Comparison of ENCODE assay signal across 8 cellular contexts in the genomic region with DNA sequence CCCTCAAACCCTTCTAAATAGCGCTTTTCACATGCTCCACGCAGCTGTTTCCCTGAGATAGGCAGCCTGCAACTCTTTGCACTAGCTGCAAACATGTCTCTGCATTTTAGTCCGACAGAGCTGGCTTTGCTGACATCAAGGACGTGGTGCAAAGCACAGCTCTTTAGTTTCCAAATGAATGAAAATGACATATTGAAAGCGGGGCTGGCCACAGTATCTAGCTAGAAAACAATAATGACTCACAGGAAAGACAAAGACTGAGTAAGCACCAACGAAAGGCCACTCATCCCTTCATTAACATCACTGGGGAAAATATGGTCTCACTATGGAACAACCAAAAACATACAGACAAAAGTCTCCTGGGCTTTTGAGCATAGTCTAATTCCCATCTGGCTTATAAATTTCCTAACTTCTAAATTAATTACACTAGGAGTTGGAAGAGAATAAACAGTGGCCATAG. TPM values are rescaled to one million over a fixed set of nuclear protein-coding genes. Genes with fewer than 3 reads are reported as not detected.
DNase-seq lines count a peak whose midpoint lies in the region; ATAC-seq, FAIRE-seq and TF ChIP-seq lines count a peak whose summit lies in the region.

No MANE protein-coding gene starts in this region.

- CTCF ChIA-PET in GM10248 (lab: Yijun Ruan, JAX) (interaction anchor here (1.1 to 3.5 kb wide), 11 partner anchors 12 to 137 kb away, joined by 3 to 15 read pairs (median 3); a partner anchor contains a TSS), GM12878 (lab: Yijun Ruan, JAX) (interaction anchor here (0.5 to 3.0 kb wide), 12 partner anchors 10 to 134 kb away, joined by 3 to 22 read pairs (median 6); a partner anchor contains a TSS)

- in situ Hi-C loops in GM12878 (cut with MboI), result no loop called here

- H3K4me2 ChIP-seq in GM12878 (ENCODE audit: control insufficient read depth, insufficient read depth), result peak overlapping the region; percentile 61

- H3K4me1 ChIP-seq in GM12878 (ENCODE audit: control insufficient read depth, insufficient read depth, low read length), result peaks cover 16% of the 10 kb centered on the region

- H3K79me2 ChIP-seq in GM12878 (ENCODE audit: control insufficient read depth, insufficient read depth, low read length), result no peaks in the 10 kb centered on the region

- H3K4me3 ChIP-seq in GM12878 (no peak overlapping the region), lower leg skin (ENCODE audit: low read depth, poor library complexity, severe bottlenecking) (no peak overlapping the region)

- peak overlapping the region; percentile 51 for H3K27ac ChIP-seq in GM12878 (ENCODE audit: control insufficient read depth, insufficient read depth)

- ATAC-seq in GM21360 (IDR thresholded peaks at IDR 0.05; ENCODE audit: unreplicated experiment), result peak; percentile 89
- ATAC-seq in HG03460 (IDR thresholded peaks at IDR 0.05; ENCODE audit: unreplicated experiment), result peak; percentile 87
- peak; percentile 88 for ATAC-seq in GM12878

- TF ChIP-seq EP300 in GM12878 (IDR thresholded peaks at IDR 0.05; ENCODE audit: borderline replicate concordance in 1 of 2, control insufficient read depth in 1 of 2, low read depth in 2 of 2, low read length in 2 of 2), result peak; percentile 84 to 91

- no peak for TF ChIP-seq CTCF in GM10248 (IDR thresholded peaks at IDR 0.05; ENCODE audit: control extremely low read depth, extremely low read depth, low read depth, missing control alignments)
- TF ChIP-seq CTCF in GM12878 (IDR thresholded peaks at IDR 0.05 in 2 of 3, conservative IDR thresholded peaks at IDR 0.05 in 1 of 3; ENCODE audit: control insufficient read depth in 2 of 3, extremely low read depth in 1 of 3, insufficient read depth in 1 of 3, low read depth in 3 of 3, low read length in 3 of 3), result no peak
- no peak for TF ChIP-seq CTCF in lower leg skin (IDR thresholded peaks at IDR 0.05)

- TF ChIP-seq POLR2A in GM12878 (IDR thresholded peaks at IDR 0.05; ENCODE audit: low read depth, low read length), result no peak
- no peak for TF ChIP-seq POLR2A in lower leg skin (IDR thresholded peaks at IDR 0.05)

- DNase-seq in GM10248 (ENCODE audit: extremely low spot score) (peak; percentile 43), GM12878 (ENCODE audit: low read depth, low spot score) (peak; percentile 86), retina (peak; percentile 57), NCI-H774 (lab: John Stamatoyannopoulos, UW) (no peak), lower leg skin (ENCODE audit: low spot score in 2 of 2) (no peak), cortex of kidney (lab: John Stamatoyannopoulos, UW) (no peak)

- no peaks in the 10 kb centered on the region for H3K27me3 ChIP-seq in GM12878 (replicated peaks in 1 of 2; ENCODE audit: control insufficient read depth in 2 of 2, insufficient read depth in 2 of 2, low read length in 1 of 2)

- intact Hi-C loops in GM12878 (cut with micrococcal nuclease; ENCODE audit: unreplicated experiment) (loop anchor here (1.0 to 5.0 kb wide), 2 partner anchors 51 to 131 kb away; no protein-coding TSS in a partner anchor), lower leg skin (cut with DNase I; ENCODE audit: low total_unique reads) (no loop called here)

- no peaks in the 10 kb centered on the region for H4K20me1 ChIP-seq in GM12878 (ENCODE audit: control insufficient read depth, insufficient read depth)

- TF ChIP-seq RAD21 in GM12878 (IDR thresholded peaks at IDR 0.05; ENCODE audit: insufficient read depth, low read depth, low read length), result no peak; the same call in 1 of the 2 replicates

- SMC1A ChIA-PET in GM12878 (lab: Charles Lee; ENCODE audit: uncharacterized antibody, unreplicated experiment), result interaction anchor here (0.7 to 4.6 kb wide), 28 partner anchors 10 to 248 kb away, joined by 3 to 107 read pairs (median 8); a partner anchor contains a TSS

- 2% methylated on average over 6 of the region's 6 CpGs for WGBS in GM12878 (ENCODE audit: insufficient coverage, insufficient replicate concordance, low lambda C conversion rate, missing lambda C conversion rate)
- 60 to 65% methylated on average over 6 of the region's 6 CpGs for WGBS in lower leg skin, 2 donors

- peak overlapping the region; percentile 14 for H3K9ac ChIP-seq in GM12878 (ENCODE audit: control insufficient read depth, insufficient read depth, low read length)

- BruUV-seq in GM12878 (replicated peaks; lab: Mats Ljungman, UMichigan), result no TSS peak

- RAD21 ChIA-PET in GM12878 (lab: Charles Lee; ENCODE audit: unreplicated experiment), result interaction anchor here (0.6 to 7.4 kb wide), 22 partner anchors 9 to 285 kb away, joined by 3 to 89 read pairs (median 5); a partner anchor contains a TSS

- POLR2A ChIA-PET in GM10248 (lab: Yijun Ruan, JAX), result interaction anchor here (0.8 to 1.2 kb wide), 3 partner anchors 10 to 51 kb away, joined by 3 to 4 read pairs (median 4); no protein-coding TSS in a partner anchor
- POLR2A ChIA-PET in GM12878 (lab: Charles Lee), result interaction anchor here (0.6 to 3.6 kb wide), 12 partner anchors 10 to 125 kb away, joined by 3 to 36 read pairs (median 8); a partner anchor contains a TSS

- peaks cover 11% of the 10 kb centered on the region; the same call in 2 of the 3 replicates for H3K9me3 ChIP-seq in GM12878 (replicated peaks; ENCODE audit: control insufficient read depth, insufficient read depth, low read length)

- H2AFZ ChIP-seq in GM12878 (ENCODE audit: control insufficient read depth, low read depth, low read length), result peak overlapping the region; percentile 80

- no peaks in the 10 kb centered on the region for H3K36me3 ChIP-seq in GM12878 (ENCODE audit: control insufficient read depth in 2 of 2, insufficient read depth in 2 of 2, low read length in 1 of 2)

- peak; percentile 94 for FAIRE-seq in GM12878 (lab: Jason Lieb, UNC)

TF ChIP-seq in GM12878, 131 proteins besides CTCF, POLR2A, EP300 and RAD21 (continues in another document):
- TF ChIP-seq RAD51 (IDR thresholded peaks at IDR 0.05), result peak; percentile 32; the same call in 1 of the 2 replicates
- no peak for TF ChIP-seq KAT2A (conservative IDR thresholded peaks at IDR 0.05; ENCODE audit: control insufficient read depth, low read depth, low read length)
- 0 out of 2 replicates have a peak, but pooled peaks have one; percentile 24 for TF ChIP-seq SREBF1 (IDR thresholded peaks at IDR 0.05; ENCODE audit: low read length)
- no peak for TF ChIP-seq BMI1 (IDR thresholded peaks at IDR 0.05; ENCODE audit: borderline replicate concordance)
- no peak for TF ChIP-seq FOS (IDR thresholded peaks at IDR 0.05; ENCODE audit: borderline replicate concordance, extremely low read depth, insufficient read length)
- no peak for TF ChIP-seq RFX5 (IDR thresholded peaks at IDR 0.05; ENCODE audit: low read depth, low read length)
- no peak for TF ChIP-seq ZNF622 (IDR thresholded peaks at IDR 0.05)
- peak; percentile 38; the same call in 1 of the 2 replicates for TF ChIP-seq JUND (IDR thresholded peaks at IDR 0.05; ENCODE audit: low read depth, low read length)
- no peak for TF ChIP-seq ESRRA (IDR thresholded peaks at IDR 0.05; ENCODE audit: low read length)
- TF ChIP-seq IKZF1 (conservative IDR thresholded peaks at IDR 0.05), result peak; percentile 68
- peak; percentile 69; the same call in 1 of the 2 replicates for TF ChIP-seq WRNIP1 (IDR thresholded peaks at IDR 0.05; ENCODE audit: borderline replicate concordance, low read depth, low read length)
- TF ChIP-seq STAT1 (conservative IDR thresholded peaks at IDR 0.05), result no peak
- TF ChIP-seq, protein P1, sequence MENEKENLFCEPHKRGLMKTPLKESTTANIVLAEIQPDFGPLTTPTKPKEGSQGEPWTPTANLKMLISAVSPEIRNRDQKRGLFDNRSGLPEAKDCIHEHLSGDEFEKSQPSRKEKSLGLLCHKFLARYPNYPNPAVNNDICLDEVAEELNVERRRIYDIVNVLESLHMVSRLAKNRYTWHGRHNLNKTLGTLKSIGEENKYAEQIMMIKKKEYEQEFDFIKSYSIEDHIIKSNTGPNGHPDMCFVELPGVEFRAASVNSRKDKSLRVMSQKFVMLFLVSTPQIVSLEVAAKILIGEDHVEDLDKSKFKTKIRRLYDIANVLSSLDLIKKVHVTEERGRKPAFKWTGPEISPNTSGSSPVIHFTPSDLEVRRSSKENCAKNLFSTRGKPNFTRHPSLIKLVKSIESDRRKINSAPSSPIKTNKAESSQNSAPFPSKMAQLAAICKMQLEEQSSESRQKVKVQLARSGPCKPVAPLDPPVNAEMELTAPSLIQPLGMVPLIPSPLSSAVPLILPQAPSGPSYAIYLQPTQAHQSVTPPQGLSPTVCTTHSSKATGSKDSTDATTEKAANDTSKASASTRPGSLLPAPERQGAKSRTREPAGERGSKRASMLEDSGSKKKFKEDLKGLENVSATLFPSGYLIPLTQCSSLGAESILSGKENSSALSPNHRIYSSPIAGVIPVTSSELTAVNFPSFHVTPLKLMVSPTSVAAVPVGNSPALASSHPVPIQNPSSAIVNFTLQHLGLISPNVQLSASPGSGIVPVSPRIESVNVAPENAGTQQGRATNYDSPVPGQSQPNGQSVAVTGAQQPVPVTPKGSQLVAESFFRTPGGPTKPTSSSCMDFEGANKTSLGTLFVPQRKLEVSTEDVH (IDR thresholded peaks at IDR 0.05; ENCODE audit: low read depth, partially characterized antibody), result no peak

RNA-seq across cellular contexts. Expression of a gene that starts 15.3 kb away (rescaled TPM):
- total RNA-seq in GM12878 (2013; cell fraction: nucleolus; rRNA removed), result 85.3 and 89.4 TPM in 2 replicates
- total RNA-seq in GM12878 (2014; rRNA removed) (4.5 and 5.2 TPM in 2 replicates), GM12878 (2014; rRNA removed; fragmentation: Illumina TruSeq; extraction: Trizol) (4.3 and 4.8 TPM in 2 replicates), GM12878 (2021) (6.9 and 7.4 TPM in 2 replicates), lower leg skin (10 to 100 TPM; 13.7 to 22.6 (median 14.6) TPM)
- polyA plus RNA-seq in GM12878 (2011; ENCODE audit: low read depth), result 2.3 TPM
- polyA plus RNA-seq in GM12878 (2011; rRNA removed) (31.0 and 33.4 TPM in 2 replicates), GM12878 (2014; fragmentation: Illumina TruSeq; extraction: Trizol) (5.0 and 6.1 TPM in 2 replicates), GM12878 (2014; fragmentation: Nextera tagmentation; extraction: Ambion mirVana) (under 1 TPM; 0.31 to 0.68 TPM), GM12878 (2014; rRNA removed) (2.7 and 3.0 TPM in 2 replicates), GM12878 (2016; fragmentation: Nextera tagmentation; extraction: Ambion mirVana) (under 1 TPM; 0.47 to 0.88 TPM)
- polyA plus RNA-seq in GM12878 (2011; cell fraction: cytosol; rRNA removed), result 16.3 and 20.0 TPM in 2 replicates
- polyA plus RNA-seq in GM12878 (2011; cell fraction: nucleus; rRNA removed), result 50.0 and 63.9 TPM in 2 replicates
- 3.6 and 6.9 TPM in 2 replicates for polyA plus RNA-seq in GM12878 (2012)
- 48.1 and 60.4 TPM in 2 replicates for polyA minus RNA-seq in GM12878 (2011; rRNA and poly(A)+ RNA removed)
- 12.0 and 14.9 TPM in 2 replicates for polyA minus RNA-seq in GM12878 (2011; cell fraction: cytosol; rRNA and poly(A)+ RNA removed)
- 34.0 and 40.4 TPM in 2 replicates for polyA minus RNA-seq in GM12878 (2011; cell fraction: nucleus; rRNA and poly(A)+ RNA removed)

Comparison
In these comparisons a context has a peak if more than half of its experiments do, and no peak if none do; other contexts are left out.
1. DNase-seq: peak in GM10248 (single experiment), GM12878 (single experiment) and retina (single experiment); none in NCI-H774 (single experiment), lower leg skin (0 of 2) and cortex of kidney (single experiment).
2. Peak in every context shown above with its lines, with median percentiles within 50 percentile points of each other: ATAC-seq.